ENCODE assay signal across 20 cellular contexts in genomic region chr15:85480923-85481322, GRCh38.
DNase-seq lines count a peak whose midpoint lies in the region; ATAC-seq and TF ChIP-seq lines count a peak whose summit lies in the region.
"Had no signal": no experiment of that assay in that cellular context is flagged by ENCODE, and none has a peak within 500 bp of the region (broad histone marks: within the 10 kb centered on the region; RNA-seq: fewer than 3 reads in every experiment).

No MANE protein-coding gene starts in this region.

- TF ChIP-seq CTCF in OCI-LY3 (IDR thresholded peaks at IDR 0.05; ENCODE audit: low read depth, low read length) = no peak
- TF ChIP-seq CTCF in tibial nerve (IDR thresholded peaks at IDR 0.05) = no peak

- no peak overlapping the region for H3K9ac ChIP-seq in OCI-LY3 (ENCODE audit: low read length)

- H3K4me1 ChIP-seq in OCI-LY3 (ENCODE audit: low read length) (peaks cover 30% of the 10 kb centered on the region), tibial nerve (peaks cover 0 to 68% (median 27%) of the 10 kb centered on the region in 4 donors)
- H3K4me1 ChIP-seq: BE2C had no signal

- no peak for DNase-seq in T-helper 2 cell treated with Interferon-gamma antibody and Interleukin-4, amounts not matched to agents 5 μg/mL and 100 μg/mL, for 36 hours (ENCODE audit: low spot score)
- no peak for DNase-seq in T-helper 2 cell
- DNase-seq in central memory CD8-positive, alpha-beta T cell (ENCODE audit: low spot score in 2 of 2) = no peak
- no peak for DNase-seq in stimulated activated effector memory CD8-positive, alpha-beta T cell treated with anti-CD3 and anti-CD28 coated beads, Interleukin-12 subunit alpha, Interleukin-12 subunit beta, amount 100 ng/mL, for 72 hours (ENCODE audit: low spot score in 2 of 2)
- no peak for DNase-seq in AG20443 (ENCODE audit: low spot score)
- no peak for DNase-seq in tibial nerve (ENCODE audit: low spot score in 2 of 2)
- DNase-seq: 8988T; activated CD8-positive, alpha-beta memory T cell treated with anti-CD3 and anti-CD28 coated beads, Interleukin-2, amount 10 ng/mL, durations not matched to agents 7 days and 5 days; BE2C; left cardiac atrium; NCI-H146; NCI-H748 treated with DMSO at 0.1 percent for 48 hours; T1000; transverse colon had no signal

- H3K27ac ChIP-seq in OCI-LY3 (ENCODE audit: low read length) (no peak overlapping the region), tibial nerve (no peak overlapping the region)
- H3K27ac ChIP-seq: transverse colon had no signal

- H2AFZ ChIP-seq in OCI-LY3 (ENCODE audit: low read depth, low read length) = no peak overlapping the region

- TF ChIP-seq POLR2A in tibial nerve (IDR thresholded peaks at IDR 0.05) = no peak

- H3K79me2 ChIP-seq in OCI-LY3 (ENCODE audit: low read length) = peaks cover 31% of the 10 kb centered on the region

- no peak for TF ChIP-seq EP300 in tibial nerve (IDR thresholded peaks at IDR 0.05)

- H3K36me3 Mint-ChIP-seq in T-helper 2 cell treated with Interferon-gamma antibody and Interleukin-4, amounts not matched to agents 5 μg/mL and 100 μg/mL, for 36 hours (ENCODE audit: low read depth) = no peaks in the 10 kb centered on the region
- H3K36me3 Mint-ChIP-seq in central memory CD8-positive, alpha-beta T cell (ENCODE audit: insufficient read depth) = no peaks in the 10 kb centered on the region
- H3K36me3 Mint-ChIP-seq in stimulated activated effector memory CD8-positive, alpha-beta T cell treated with anti-CD3 and anti-CD28 coated beads, Interleukin-12 subunit alpha, Interleukin-12 subunit beta, amount 100 ng/mL, for 72 hours = peaks cover 11% of the 10 kb centered on the region
- H3K36me3 Mint-ChIP-seq: natural killer cell treated with Interleukin-12 subunit alpha and Interleukin-12 subunit beta and Interleukin-15 and Interleukin-18, amount 100 ng/mL, for 72 hours had no signal

- peak overlapping the region; percentile 41 for H3K4me3 Mint-ChIP-seq in T-helper 2 cell treated with Interferon-gamma antibody and Interleukin-4, amounts not matched to agents 5 μg/mL and 100 μg/mL, for 36 hours
- no peak overlapping the region for H3K4me3 Mint-ChIP-seq in central memory CD8-positive, alpha-beta T cell
- no peak overlapping the region for H3K4me3 Mint-ChIP-seq in stimulated activated effector memory CD8-positive, alpha-beta T cell treated with anti-CD3 and anti-CD28 coated beads, Interleukin-12 subunit alpha, Interleukin-12 subunit beta, amount 100 ng/mL, for 72 hours
- H3K4me3 Mint-ChIP-seq: activated CD8-positive, alpha-beta memory T cell treated with anti-CD3 and anti-CD28 coated beads, Interleukin-2, amount 10 ng/mL, durations not matched to agents 7 days and 5 days; natural killer cell treated with Interleukin-12 subunit alpha and Interleukin-12 subunit beta and Interleukin-15 and Interleukin-18, amount 100 ng/mL, for 72 hours had no signal

- peak overlapping the region; percentile 6 for H3K4me2 ChIP-seq in OCI-LY3 (ENCODE audit: low read length)

- H3K36me3 ChIP-seq in OCI-LY3 (replicated peaks; ENCODE audit: low read depth, low read length) = no peaks in the 10 kb centered on the region
- H3K36me3 ChIP-seq in tibial nerve = no peaks in the 10 kb centered on the region
- H3K36me3 ChIP-seq: BE2C, transverse colon had no signal

- H3K9me3 ChIP-seq in OCI-LY3 (ENCODE audit: insufficient read depth, low read length) = no peaks in the 10 kb centered on the region
- H3K9me3 ChIP-seq in tibial nerve = no peaks in the 10 kb centered on the region
- H3K9me3 ChIP-seq: BE2C, transverse colon had no signal

- no peak overlapping the region for H3K27ac Mint-ChIP-seq in T-helper 2 cell treated with Interferon-gamma antibody and Interleukin-4, amounts not matched to agents 5 μg/mL and 100 μg/mL, for 36 hours
- H3K27ac Mint-ChIP-seq in central memory CD8-positive, alpha-beta T cell (ENCODE audit: low read depth) = peak overlapping the region; percentile 57
- H3K27ac Mint-ChIP-seq in stimulated activated effector memory CD8-positive, alpha-beta T cell treated with anti-CD3 and anti-CD28 coated beads, Interleukin-12 subunit alpha, Interleukin-12 subunit beta, amount 100 ng/mL, for 72 hours = peak overlapping the region; percentile 65

- ATAC-seq in central memory CD8-positive, alpha-beta T cell (replicated peaks; ENCODE audit: extremely low read depth, poor library complexity, severe bottlenecking) = no peak
- no peak for ATAC-seq in stimulated activated effector memory CD8-positive, alpha-beta T cell treated with anti-CD3 and anti-CD28 coated beads, Interleukin-12 subunit alpha, Interleukin-12 subunit beta, amount 100 ng/mL, for 72 hours
- ATAC-seq in HG03135 (IDR thresholded peaks at IDR 0.05; ENCODE audit: unreplicated experiment) = no peak
- ATAC-seq: HepG2, left cardiac atrium, Panc1, sciatic nerve had no signal

- H3K27me3 ChIP-seq in OCI-LY3 (ENCODE audit: low read depth, low read length) (no peaks in the 10 kb centered on the region), tibial nerve (no peaks in the 10 kb centered on the region)
- H3K27me3 ChIP-seq: BE2C, transverse colon had no signal

- WGBS in tibial nerve, 2 donors = 76 to 85% methylated on average over 6 of the region's 6 CpGs

- no peaks in the 10 kb centered on the region for H3K9me3 Mint-ChIP-seq in T-helper 2 cell treated with Interferon-gamma antibody and Interleukin-4, amounts not matched to agents 5 μg/mL and 100 μg/mL, for 36 hours
- H3K9me3 Mint-ChIP-seq in central memory CD8-positive, alpha-beta T cell = no peaks in the 10 kb centered on the region
- H3K9me3 Mint-ChIP-seq in stimulated activated effector memory CD8-positive, alpha-beta T cell treated with anti-CD3 and anti-CD28 coated beads, Interleukin-12 subunit alpha, Interleukin-12 subunit beta, amount 100 ng/mL, for 72 hours = no peaks in the 10 kb centered on the region
- H3K9me3 Mint-ChIP-seq: natural killer cell treated with Interleukin-12 subunit alpha and Interleukin-12 subunit beta and Interleukin-15 and Interleukin-18, amount 100 ng/mL, for 72 hours had no signal

- peaks cover 37% of the 10 kb centered on the region for H3K4me1 Mint-ChIP-seq in T-helper 2 cell treated with Interferon-gamma antibody and Interleukin-4, amounts not matched to agents 5 μg/mL and 100 μg/mL, for 36 hours (ENCODE audit: low read depth)
- H3K4me1 Mint-ChIP-seq in central memory CD8-positive, alpha-beta T cell = peaks cover 51% of the 10 kb centered on the region
- H3K4me1 Mint-ChIP-seq in stimulated activated effector memory CD8-positive, alpha-beta T cell treated with anti-CD3 and anti-CD28 coated beads, Interleukin-12 subunit alpha, Interleukin-12 subunit beta, amount 100 ng/mL, for 72 hours = peaks cover 46% of the 10 kb centered on the region

- no peaks in the 10 kb centered on the region for H3K27me3 Mint-ChIP-seq in T-helper 2 cell treated with Interferon-gamma antibody and Interleukin-4, amounts not matched to agents 5 μg/mL and 100 μg/mL, for 36 hours (ENCODE audit: low read depth)
- no peaks in the 10 kb centered on the region for H3K27me3 Mint-ChIP-seq in central memory CD8-positive, alpha-beta T cell
- H3K27me3 Mint-ChIP-seq: activated CD8-positive, alpha-beta memory T cell treated with anti-CD3 and anti-CD28 coated beads, Interleukin-2, amount 10 ng/mL, durations not matched to agents 7 days and 5 days; natural killer cell treated with Interleukin-12 subunit alpha and Interleukin-12 subunit beta and Interleukin-15 and Interleukin-18, amount 100 ng/mL, for 72 hours had no signal

- peaks cover 53% of the 10 kb centered on the region for H4K20me1 ChIP-seq in OCI-LY3 (ENCODE audit: insufficient read depth, low read length)

- no peak overlapping the region for H3K4me3 ChIP-seq in OCI-LY3 (ENCODE audit: low read length)
- no peak overlapping the region for H3K4me3 ChIP-seq in tibial nerve
- H3K4me3 ChIP-seq: transverse colon had no signal
